In the genomic region with DNA sequence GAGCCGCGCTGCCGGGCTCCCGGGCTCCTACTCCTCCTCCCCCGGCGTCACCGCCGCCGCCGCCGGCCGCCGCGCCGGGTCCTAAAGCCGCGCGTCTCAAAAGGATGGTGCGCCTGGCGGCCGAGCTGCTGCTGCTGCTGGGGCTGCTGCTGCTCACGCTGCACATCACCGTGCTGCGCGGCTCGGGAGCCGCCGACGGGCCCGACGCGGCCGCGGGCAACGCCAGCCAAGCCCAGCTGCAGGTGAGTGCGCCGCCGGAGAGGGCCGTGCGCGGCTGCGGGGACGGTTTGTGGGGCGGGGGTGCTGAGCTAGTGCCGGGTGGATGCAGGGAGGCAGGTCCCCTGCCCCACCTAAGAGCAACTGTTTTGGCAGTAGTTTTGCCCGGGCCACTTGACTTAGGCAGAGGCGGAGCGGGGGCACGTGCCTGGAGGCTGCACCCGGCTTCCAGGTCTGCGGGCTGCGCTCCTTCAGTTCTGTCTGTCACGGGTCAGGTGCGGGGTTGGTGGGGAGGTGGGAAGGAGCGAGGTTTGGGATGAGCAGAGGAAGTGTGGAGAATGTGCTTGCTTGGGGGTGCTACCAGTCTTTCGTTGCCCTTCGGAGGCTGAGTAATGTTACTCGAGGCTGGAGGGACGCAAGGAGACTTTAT, we compare ENCODE assay signal across 1 cellular context.
TF ChIP-seq lines count a peak whose summit lies in the region.

No MANE protein-coding gene starts in this region.

TF ChIP-seq in HepG2, 621 proteins besides CTCF, POLR2A, EP300 and RAD21 (continued from another document and continues in another):
- TF ChIP-seq, protein P1, sequence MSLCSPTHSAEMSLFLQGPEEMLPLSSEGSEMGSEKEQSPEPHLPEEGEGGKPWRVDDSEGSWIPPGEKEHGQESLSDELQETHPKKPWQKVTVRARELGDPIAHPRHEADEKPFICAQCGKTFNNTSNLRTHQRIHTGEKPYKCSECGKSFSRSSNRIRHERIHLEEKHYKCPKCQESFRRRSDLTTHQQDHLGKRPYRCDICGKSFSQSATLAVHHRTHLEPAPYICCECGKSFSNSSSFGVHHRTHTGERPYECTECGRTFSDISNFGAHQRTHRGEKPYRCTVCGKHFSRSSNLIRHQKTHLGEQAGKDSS (CRISPR knock-in tag; IDR thresholded peaks at IDR 0.05; ENCODE audit: borderline replicate concordance, low read depth), result no peak
- no peak; the same call in 1 of the 2 replicates for TF ChIP-seq ZNF598 (CRISPR knock-in tag; IDR thresholded peaks at IDR 0.05; ENCODE audit: borderline replicate concordance)
- TF ChIP-seq ZNF232 (CRISPR knock-in tag; IDR thresholded peaks at IDR 0.05; ENCODE audit: borderline replicate concordance), result 0 out of 2 replicates have a peak, but pooled peaks have one; percentile 55
- peak; percentile 95 for TF ChIP-seq ZNF253 (CRISPR knock-in tag; IDR thresholded peaks at IDR 0.05; ENCODE audit: borderline replicate concordance)
- 0 out of 2 replicates have a peak, but pooled peaks have one; percentile 23 for TF ChIP-seq DPF2 (CRISPR knock-in tag; IDR thresholded peaks at IDR 0.05; ENCODE audit: borderline replicate concordance, low read depth)
- TF ChIP-seq, protein P2, sequence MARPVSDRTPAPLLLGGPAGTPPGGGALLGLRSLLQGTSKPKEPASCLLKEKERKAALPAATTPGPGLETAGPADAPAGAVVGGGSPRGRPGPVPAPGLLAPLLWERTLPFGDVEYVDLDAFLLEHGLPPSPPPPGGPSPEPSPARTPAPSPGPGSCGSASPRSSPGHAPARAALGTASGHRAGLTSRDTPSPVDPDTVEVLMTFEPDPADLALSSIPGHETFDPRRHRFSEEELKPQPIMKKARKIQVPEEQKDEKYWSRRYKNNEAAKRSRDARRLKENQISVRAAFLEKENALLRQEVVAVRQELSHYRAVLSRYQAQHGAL (CRISPR knock-in tag; IDR thresholded peaks at IDR 0.05; ENCODE audit: not compliant biosample characterization), result no peak
- no peak for TF ChIP-seq ZFP36L2 (CRISPR knock-in tag; IDR thresholded peaks at IDR 0.05)
- no peak for TF ChIP-seq SIX4 (CRISPR knock-in tag; IDR thresholded peaks at IDR 0.05)
- TF ChIP-seq, protein P3, sequence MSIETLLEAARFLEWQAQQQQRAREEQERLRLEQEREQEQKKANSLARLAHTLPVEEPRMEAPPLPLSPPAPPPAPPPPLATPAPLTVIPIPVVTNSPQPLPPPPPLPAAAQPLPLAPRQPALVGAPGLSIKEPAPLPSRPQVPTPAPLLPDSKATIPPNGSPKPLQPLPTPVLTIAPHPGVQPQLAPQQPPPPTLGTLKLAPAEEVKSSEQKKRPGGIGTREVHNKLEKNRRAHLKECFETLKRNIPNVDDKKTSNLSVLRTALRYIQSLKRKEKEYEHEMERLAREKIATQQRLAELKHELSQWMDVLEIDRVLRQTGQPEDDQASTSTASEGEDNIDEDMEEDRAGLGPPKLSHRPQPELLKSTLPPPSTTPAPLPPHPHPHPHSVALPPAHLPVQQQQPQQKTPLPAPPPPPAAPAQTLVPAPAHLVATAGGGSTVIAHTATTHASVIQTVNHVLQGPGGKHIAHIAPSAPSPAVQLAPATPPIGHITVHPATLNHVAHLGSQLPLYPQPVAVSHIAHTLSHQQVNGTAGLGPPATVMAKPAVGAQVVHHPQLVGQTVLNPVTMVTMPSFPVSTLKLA (IDR thresholded peaks at IDR 0.05), result no peak
- peak; percentile 87 for TF ChIP-seq EED (CRISPR knock-in tag; IDR thresholded peaks at IDR 0.05)
- TF ChIP-seq ZNF773 (CRISPR knock-in tag; IDR thresholded peaks at IDR 0.05; ENCODE audit: borderline replicate concordance), result no peak
- TF ChIP-seq, protein P4, sequence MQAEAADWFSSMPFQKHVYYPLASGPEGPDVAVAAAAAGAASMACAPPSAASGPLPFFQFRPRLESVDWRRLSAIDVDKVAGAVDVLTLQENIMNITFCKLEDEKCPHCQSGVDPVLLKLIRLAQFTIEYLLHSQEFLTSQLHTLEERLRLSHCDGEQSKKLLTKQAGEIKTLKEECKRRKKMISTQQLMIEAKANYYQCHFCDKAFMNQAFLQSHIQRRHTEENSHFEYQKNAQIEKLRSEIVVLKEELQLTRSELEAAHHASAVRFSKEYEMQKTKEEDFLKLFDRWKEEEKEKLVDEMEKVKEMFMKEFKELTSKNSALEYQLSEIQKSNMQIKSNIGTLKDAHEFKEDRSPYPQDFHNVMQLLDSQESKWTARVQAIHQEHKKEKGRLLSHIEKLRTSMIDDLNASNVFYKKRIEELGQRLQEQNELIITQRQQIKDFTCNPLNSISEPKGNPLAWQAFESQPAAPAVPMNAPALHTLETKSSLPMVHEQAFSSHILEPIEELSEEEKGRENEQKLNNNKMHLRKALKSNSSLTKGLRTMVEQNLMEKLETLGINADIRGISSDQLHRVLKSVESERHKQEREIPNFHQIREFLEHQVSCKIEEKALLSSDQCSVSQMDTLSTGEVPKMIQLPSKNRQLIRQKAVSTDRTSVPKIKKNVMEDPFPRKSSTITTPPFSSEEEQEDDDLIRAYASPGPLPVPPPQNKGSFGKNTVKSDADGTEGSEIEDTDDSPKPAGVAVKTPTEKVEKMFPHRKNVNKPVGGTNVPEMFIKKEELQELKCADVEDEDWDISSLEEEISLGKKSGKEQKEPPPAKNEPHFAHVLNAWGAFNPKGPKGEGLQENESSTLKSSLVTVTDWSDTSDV (CRISPR knock-in tag; IDR thresholded peaks at IDR 0.05), result peak; percentile 73; the same call in 1 of the 2 replicates
- TF ChIP-seq MTF1 (CRISPR knock-in tag; IDR thresholded peaks at IDR 0.05), result 0 out of 2 replicates have a peak, but pooled peaks have one; percentile 53
- no peak for TF ChIP-seq NBN (conservative IDR thresholded peaks at IDR 0.05)
- TF ChIP-seq MLLT10 (CRISPR knock-in tag; IDR thresholded peaks at IDR 0.05), result no peak
- no peak for TF ChIP-seq ZFAT (CRISPR knock-in tag; conservative IDR thresholded peaks at IDR 0.05)
- TF ChIP-seq FOXK1 (CRISPR knock-in tag; IDR thresholded peaks at IDR 0.05; ENCODE audit: borderline replicate concordance, low read depth), result no peak
- TF ChIP-seq, protein P5, sequence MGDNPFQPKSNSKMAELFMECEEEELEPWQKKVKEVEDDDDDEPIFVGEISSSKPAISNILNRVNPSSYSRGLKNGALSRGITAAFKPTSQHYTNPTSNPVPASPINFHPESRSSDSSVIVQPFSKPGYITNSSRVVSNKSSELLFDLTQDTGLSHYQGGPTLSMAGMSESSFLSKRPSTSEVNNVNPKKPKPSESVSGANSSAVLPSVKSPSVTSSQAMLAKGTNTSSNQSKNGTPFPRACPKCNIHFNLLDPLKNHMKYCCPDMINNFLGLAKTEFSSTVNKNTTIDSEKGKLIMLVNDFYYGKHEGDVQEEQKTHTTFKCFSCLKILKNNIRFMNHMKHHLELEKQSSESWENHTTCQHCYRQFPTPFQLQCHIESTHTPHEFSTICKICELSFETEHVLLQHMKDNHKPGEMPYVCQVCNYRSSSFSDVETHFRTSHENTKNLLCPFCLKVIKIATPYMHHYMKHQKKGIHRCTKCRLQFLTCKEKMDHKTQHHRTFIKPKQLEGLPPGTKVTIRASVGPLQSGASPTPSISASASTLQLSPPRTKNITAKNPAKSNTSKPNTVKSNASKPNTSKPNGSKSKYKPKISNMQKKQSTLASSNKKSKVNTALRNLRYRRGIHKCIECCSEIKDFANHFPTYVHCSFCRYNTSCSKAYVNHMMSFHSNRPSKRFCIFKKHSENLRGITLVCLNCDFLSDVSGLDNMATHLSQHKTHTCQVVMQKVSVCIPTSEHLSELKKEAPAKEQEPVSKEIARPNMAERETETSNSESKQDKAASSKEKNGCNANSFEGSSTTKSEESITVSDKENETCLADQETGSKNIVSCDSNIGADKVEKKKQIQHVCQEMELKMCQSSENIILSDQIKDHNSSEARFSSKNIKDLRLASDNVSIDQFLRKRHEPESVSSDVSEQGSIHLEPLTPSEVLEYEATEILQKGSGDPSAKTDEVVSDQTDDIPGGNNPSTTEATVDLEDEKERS (CRISPR knock-in tag; IDR thresholded peaks at IDR 0.05), result no peak
- TF ChIP-seq ARNT (IDR thresholded peaks at IDR 0.05), result no peak
- TF ChIP-seq, protein P6, sequence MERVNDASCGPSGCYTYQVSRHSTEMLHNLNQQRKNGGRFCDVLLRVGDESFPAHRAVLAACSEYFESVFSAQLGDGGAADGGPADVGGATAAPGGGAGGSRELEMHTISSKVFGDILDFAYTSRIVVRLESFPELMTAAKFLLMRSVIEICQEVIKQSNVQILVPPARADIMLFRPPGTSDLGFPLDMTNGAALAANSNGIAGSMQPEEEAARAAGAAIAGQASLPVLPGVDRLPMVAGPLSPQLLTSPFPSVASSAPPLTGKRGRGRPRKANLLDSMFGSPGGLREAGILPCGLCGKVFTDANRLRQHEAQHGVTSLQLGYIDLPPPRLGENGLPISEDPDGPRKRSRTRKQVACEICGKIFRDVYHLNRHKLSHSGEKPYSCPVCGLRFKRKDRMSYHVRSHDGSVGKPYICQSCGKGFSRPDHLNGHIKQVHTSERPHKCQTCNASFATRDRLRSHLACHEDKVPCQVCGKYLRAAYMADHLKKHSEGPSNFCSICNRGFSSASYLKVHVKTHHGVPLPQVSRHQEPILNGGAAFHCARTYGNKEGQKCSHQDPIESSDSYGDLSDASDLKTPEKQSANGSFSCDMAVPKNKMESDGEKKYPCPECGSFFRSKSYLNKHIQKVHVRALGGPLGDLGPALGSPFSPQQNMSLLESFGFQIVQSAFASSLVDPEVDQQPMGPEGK (CRISPR knock-in tag; IDR thresholded peaks at IDR 0.05), result peak; percentile 15; the same call in 1 of the 2 replicates
- no peak for TF ChIP-seq ZNF432 (CRISPR knock-in tag; IDR thresholded peaks at IDR 0.05; ENCODE audit: borderline replicate concordance)
- TF ChIP-seq MZF1 (CRISPR knock-in tag; IDR thresholded peaks at IDR 0.05; ENCODE audit: borderline replicate concordance), result no peak
- TF ChIP-seq, protein P7, sequence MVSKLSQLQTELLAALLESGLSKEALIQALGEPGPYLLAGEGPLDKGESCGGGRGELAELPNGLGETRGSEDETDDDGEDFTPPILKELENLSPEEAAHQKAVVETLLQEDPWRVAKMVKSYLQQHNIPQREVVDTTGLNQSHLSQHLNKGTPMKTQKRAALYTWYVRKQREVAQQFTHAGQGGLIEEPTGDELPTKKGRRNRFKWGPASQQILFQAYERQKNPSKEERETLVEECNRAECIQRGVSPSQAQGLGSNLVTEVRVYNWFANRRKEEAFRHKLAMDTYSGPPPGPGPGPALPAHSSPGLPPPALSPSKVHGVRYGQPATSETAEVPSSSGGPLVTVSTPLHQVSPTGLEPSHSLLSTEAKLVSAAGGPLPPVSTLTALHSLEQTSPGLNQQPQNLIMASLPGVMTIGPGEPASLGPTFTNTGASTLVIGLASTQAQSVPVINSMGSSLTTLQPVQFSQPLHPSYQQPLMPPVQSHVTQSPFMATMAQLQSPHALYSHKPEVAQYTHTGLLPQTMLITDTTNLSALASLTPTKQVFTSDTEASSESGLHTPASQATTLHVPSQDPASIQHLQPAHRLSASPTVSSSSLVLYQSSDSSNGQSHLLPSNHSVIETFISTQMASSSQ (IDR thresholded peaks at IDR 0.05; ENCODE audit: low read depth), result no peak
- TF ChIP-seq, protein P7 (CRISPR knock-in tag; IDR thresholded peaks at IDR 0.05; ENCODE audit: borderline replicate concordance), result peak; percentile 67
- no peak for TF ChIP-seq ZFP36 (IDR thresholded peaks at IDR 0.05; ENCODE audit: borderline replicate concordance, low read depth, low read length, partially characterized antibody)
- TF ChIP-seq, protein P8, sequence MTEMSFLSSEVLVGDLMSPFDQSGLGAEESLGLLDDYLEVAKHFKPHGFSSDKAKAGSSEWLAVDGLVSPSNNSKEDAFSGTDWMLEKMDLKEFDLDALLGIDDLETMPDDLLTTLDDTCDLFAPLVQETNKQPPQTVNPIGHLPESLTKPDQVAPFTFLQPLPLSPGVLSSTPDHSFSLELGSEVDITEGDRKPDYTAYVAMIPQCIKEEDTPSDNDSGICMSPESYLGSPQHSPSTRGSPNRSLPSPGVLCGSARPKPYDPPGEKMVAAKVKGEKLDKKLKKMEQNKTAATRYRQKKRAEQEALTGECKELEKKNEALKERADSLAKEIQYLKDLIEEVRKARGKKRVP (CRISPR knock-in tag; IDR thresholded peaks at IDR 0.05), result no peak
- TF ChIP-seq, protein P9, sequence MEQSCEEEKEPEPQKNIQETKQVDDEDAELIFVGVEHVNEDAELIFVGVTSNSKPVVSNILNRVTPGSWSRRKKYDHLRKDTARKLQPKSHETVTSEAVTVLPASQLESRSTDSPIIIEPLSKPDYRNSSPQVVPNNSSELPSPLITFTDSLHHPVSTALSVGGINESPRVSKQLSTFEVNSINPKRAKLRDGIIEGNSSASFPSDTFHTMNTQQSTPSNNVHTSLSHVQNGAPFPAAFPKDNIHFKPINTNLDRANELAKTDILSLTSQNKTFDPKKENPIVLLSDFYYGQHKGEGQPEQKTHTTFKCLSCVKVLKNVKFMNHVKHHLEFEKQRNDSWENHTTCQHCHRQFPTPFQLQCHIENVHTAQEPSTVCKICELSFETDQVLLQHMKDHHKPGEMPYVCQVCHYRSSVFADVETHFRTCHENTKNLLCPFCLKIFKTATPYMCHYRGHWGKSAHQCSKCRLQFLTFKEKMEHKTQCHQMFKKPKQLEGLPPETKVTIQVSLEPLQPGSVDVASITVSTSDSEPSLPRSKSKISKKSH (CRISPR knock-in tag; IDR thresholded peaks at IDR 0.05; ENCODE audit: borderline replicate concordance), result peak; percentile 54
- TF ChIP-seq NCOA5 (CRISPR knock-in tag; IDR thresholded peaks at IDR 0.05), result no peak
- TF ChIP-seq ASH2L (IDR thresholded peaks at IDR 0.05; ENCODE audit: insufficient read length, low read depth, low read length), result peak; percentile 58
- TF ChIP-seq SALL1 (CRISPR knock-in tag; IDR thresholded peaks at IDR 0.05), result peak; percentile 52
- no peak for TF ChIP-seq SP2 (CRISPR knock-in tag; IDR thresholded peaks at IDR 0.05)
- peak; percentile 72; the same call in 1 of the 2 replicates for TF ChIP-seq ZNF749 (CRISPR knock-in tag; IDR thresholded peaks at IDR 0.05; ENCODE audit: borderline replicate concordance)
- no peak for TF ChIP-seq CEBPG (CRISPR knock-in tag; IDR thresholded peaks at IDR 0.05)
- TF ChIP-seq ZSCAN29 (CRISPR knock-in tag; conservative IDR thresholded peaks at IDR 0.05), result 0 out of 2 replicates have a peak, but pooled peaks have one; percentile 6
- TF ChIP-seq ZNF616 (CRISPR knock-in tag; IDR thresholded peaks at IDR 0.05; ENCODE audit: low read depth), result 0 out of 2 replicates have a peak, but pooled peaks have one; percentile 77
- no peak for TF ChIP-seq HOXA9 (CRISPR knock-in tag; IDR thresholded peaks at IDR 0.05; ENCODE audit: borderline replicate concordance)
- TF ChIP-seq RELA (CRISPR knock-in tag; IDR thresholded peaks at IDR 0.05), result peak; percentile 76; the same call in 1 of the 2 replicates
- TF ChIP-seq ZBTB3 (CRISPR knock-in tag; IDR thresholded peaks at IDR 0.05; ENCODE audit: borderline replicate concordance, low read depth), result no peak
- no peak for TF ChIP-seq BRD4 (CRISPR knock-in tag; IDR thresholded peaks at IDR 0.05)
- no peak for TF ChIP-seq SYNCRIP (IDR thresholded peaks at IDR 0.05; ENCODE audit: insufficient read depth, low read depth, low read length)
- TF ChIP-seq NCOA2 (CRISPR knock-in tag; IDR thresholded peaks at IDR 0.05), result no peak
- TF ChIP-seq SALL2 (CRISPR knock-in tag; IDR thresholded peaks at IDR 0.05), result peak; percentile 88
- TF ChIP-seq ZNF7 (CRISPR knock-in tag; IDR thresholded peaks at IDR 0.05), result no peak
